In genomic region chr12:89789862-89790261, GRCh38 we compare ENCODE assay signal across 9 cellular contexts.
DNase-seq lines count a peak whose midpoint lies in the region; ATAC-seq and TF ChIP-seq lines count a peak whose summit lies in the region.
"Had no signal": no experiment of that assay in that cellular context is flagged by ENCODE, and none has a peak within 500 bp of the region (broad histone marks: within the 10 kb centered on the region; RNA-seq: fewer than 3 reads in every experiment).

No MANE protein-coding gene starts in this region.

- no CpG with 5 or more reads among the region's 1 CpG for WGBS in H9 (ENCODE audit: extremely low coverage, insufficient read length, low lambda C conversion rate)
- WGBS in right lobe of liver (ENCODE audit: insufficient coverage, low coverage, low lambda C conversion rate, missing lambda C conversion rate), result 8% methylated on average over 1 of the region's 1 CpG
- 29 to 62% (median 43%) methylated on average over 1 of the region's 1 CpG for WGBS in stomach, 5 donors

- H2BK5ac ChIP-seq in H9 (ENCODE audit: insufficient read length, low read length), result no peak overlapping the region

- DNase-seq in H9 (no peak), MV-4-11 (lab: John Stamatoyannopoulos, UW) (peak; percentile 99), right lobe of liver (no peak), stomach (no peak), progenitor cell of endocrine pancreas (ENCODE audit: low spot score, unreplicated experiment) (no peak), DMS 273 (lab: John Stamatoyannopoulos, UW; ENCODE audit: unreplicated experiment) (no peak), DMS53 (lab: John Stamatoyannopoulos, UW) (no peak)

- TF ChIP-seq POLR2A in right lobe of liver (IDR thresholded peaks at IDR 0.05) (no peak), stomach (IDR thresholded peaks at IDR 0.05) (no peak)

- no peak overlapping the region for H3K9ac ChIP-seq in H9 (ENCODE audit: extremely low read depth, insufficient read length, low read length)

- H3K4me2 ChIP-seq in H9 (ENCODE audit: insufficient read depth, insufficient read length, low read length), result no peak overlapping the region

- TF ChIP-seq CTCF in H9 (conservative IDR thresholded peaks at IDR 0.05) (no peak), right lobe of liver (IDR thresholded peaks at IDR 0.05) (no peak), stomach (IDR thresholded peaks at IDR 0.05) (no peak), progenitor cell of endocrine pancreas (IDR thresholded peaks at IDR 0.05; ENCODE audit: unreplicated experiment) (no peak)

- TF ChIP-seq EP300 in stomach (IDR thresholded peaks at IDR 0.05), result no peak

- no peak overlapping the region for H2BK12ac ChIP-seq in H9 (ENCODE audit: insufficient read length, low read depth, low read length)

- no peaks in the 10 kb centered on the region for H3K27me3 Mint-ChIP-seq in H9 (ENCODE audit: low read depth)
- no peaks in the 10 kb centered on the region for H3K27me3 Mint-ChIP-seq in progenitor cell of endocrine pancreas
- H3K27me3 Mint-ChIP-seq: stimulated activated naive CD8-positive, alpha-beta T cell treated with anti-CD3 and anti-CD28 coated beads, Interleukin-15, Interleukin-2, amounts not matched to agents 100 ng/mL and 50 ng/mL, for 24 hours had no signal

- H3K56ac ChIP-seq in H9 (ENCODE audit: insufficient read length, low read depth, low read length), result no peak overlapping the region

- H3K79me2 ChIP-seq in H9 (ENCODE audit: insufficient read depth, low read length), result no peaks in the 10 kb centered on the region

- no peak overlapping the region for H3K14ac ChIP-seq in H9 (ENCODE audit: insufficient read depth, low read length)

- H2AK5ac ChIP-seq in H9 (ENCODE audit: insufficient read length, low read length), result no peak overlapping the region

- no peak overlapping the region for H4K5ac ChIP-seq in H9 (ENCODE audit: insufficient read length, low read depth, low read length)

- H4K20me1 ChIP-seq in H9 (ENCODE audit: control insufficient read depth, insufficient read depth, insufficient read length), result no peaks in the 10 kb centered on the region

- H3K27ac ChIP-seq in H9 (ENCODE audit: insufficient read length, low read depth, low read length) (no peak overlapping the region), right lobe of liver (no peak overlapping the region), stomach (no peak overlapping the region)

- no peak overlapping the region for H4K8ac ChIP-seq in H9 (replicated peaks; ENCODE audit: insufficient read length, low read depth, low read length)

- H3K4me3 ChIP-seq in right lobe of liver (no peak overlapping the region), stomach (no peak overlapping the region)

- H3K23ac ChIP-seq in H9 (ENCODE audit: insufficient read length, low read depth, low read length), result no peak overlapping the region

- H4K91ac ChIP-seq in H9 (ENCODE audit: insufficient read length, low read depth, low read length), result no peak overlapping the region

- H3K36me3 ChIP-seq in right lobe of liver (no peaks in the 10 kb centered on the region), stomach (no peaks in the 10 kb centered on the region)

- H2BK20ac ChIP-seq in H9 (ENCODE audit: low read depth, low read length, poor library complexity, severe bottlenecking), result no peak overlapping the region

- no peak overlapping the region for H3K27ac Mint-ChIP-seq in H9
- H3K27ac Mint-ChIP-seq in progenitor cell of endocrine pancreas, result no peak overlapping the region
- H3K27ac Mint-ChIP-seq: stimulated activated naive CD8-positive, alpha-beta T cell treated with anti-CD3 and anti-CD28 coated beads, Interleukin-15, Interleukin-2, amounts not matched to agents 100 ng/mL and 50 ng/mL, for 24 hours had no signal

- ATAC-seq in GM18498 (IDR thresholded peaks at IDR 0.05; ENCODE audit: unreplicated experiment) (peak; percentile 85), right lobe of liver (peak; percentile 47 to 78 (median 58))

- intact Hi-C loops in right lobe of liver (cut with DNase I) (no loop called here), stomach (cut with DNase I; ENCODE audit: low total_unique reads) (no loop called here)

- H2BK120ac ChIP-seq in H9 (ENCODE audit: low read depth, low read length, poor library complexity, severe bottlenecking), result no peak overlapping the region

- H3K9me3 Mint-ChIP-seq in H9, result peaks cover 22 to 23% of the 10 kb centered on the region in 2 experiments
- peaks cover 17% of the 10 kb centered on the region for H3K9me3 Mint-ChIP-seq in progenitor cell of endocrine pancreas (ENCODE audit: low read depth)

- H3K23me2 ChIP-seq in H9 (ENCODE audit: insufficient read length, low read depth, low read length, poor library complexity, severe bottlenecking), result no peaks in the 10 kb centered on the region

- no peak overlapping the region for H3K18ac ChIP-seq in H9 (ENCODE audit: insufficient read length, low read depth, low read length)

- no peaks in the 10 kb centered on the region for H3K4me1 ChIP-seq in H9 (ENCODE audit: insufficient read depth, low read length)
- H3K4me1 ChIP-seq in right lobe of liver, result no peaks in the 10 kb centered on the region
- H3K4me1 ChIP-seq in stomach, result no peaks in the 10 kb centered on the region

- peak overlapping the region; percentile 32 for H2AFZ ChIP-seq in H9 (ENCODE audit: low read length)

- H3K27me3 ChIP-seq in H9 (ENCODE audit: insufficient read depth, low read length) (no peaks in the 10 kb centered on the region), right lobe of liver (no peaks in the 10 kb centered on the region), stomach (no peaks in the 10 kb centered on the region)

- no peaks in the 10 kb centered on the region for H3K4me1 Mint-ChIP-seq in H9
- H3K4me1 Mint-ChIP-seq in progenitor cell of endocrine pancreas (ENCODE audit: low read depth), result no peaks in the 10 kb centered on the region

- H3K4me3 Mint-ChIP-seq in H9 (no peak overlapping the region), progenitor cell of endocrine pancreas (ENCODE audit: low read depth) (no peak overlapping the region)
- H3K4me3 Mint-ChIP-seq: stimulated activated naive CD8-positive, alpha-beta T cell treated with anti-CD3 and anti-CD28 coated beads, Interleukin-15, Interleukin-2, amounts not matched to agents 100 ng/mL and 50 ng/mL, for 24 hours had no signal

- no peaks in the 10 kb centered on the region for H3K79me1 ChIP-seq in H9 (ENCODE audit: insufficient read depth, low read depth, low read length, poor library complexity, severe bottlenecking)

- H3T11ph ChIP-seq in H9 (ENCODE audit: low read length), result no peak overlapping the region

- H3K9me3 ChIP-seq in H9 (ENCODE audit: control insufficient read depth, low read depth, low read length) (peaks cover 4% of the 10 kb centered on the region), right lobe of liver (no peaks in the 10 kb centered on the region), stomach (peaks cover 6 to 11% (median 10%) of the 10 kb centered on the region in 4 donors)

- no peak overlapping the region for H3K4ac ChIP-seq in H9 (ENCODE audit: low read depth, low read length)

- peaks cover 6 to 20% (median 20%) of the 10 kb centered on the region in 3 experiments; a peak in 5 of 7 replicates for H3K36me3 Mint-ChIP-seq in H9 (ENCODE audit: insufficient read depth in 1 of 3, low read depth in 3 of 3)
- peaks cover 4% of the 10 kb centered on the region for H3K36me3 Mint-ChIP-seq in progenitor cell of endocrine pancreas (ENCODE audit: insufficient read depth)

- H2BK15ac ChIP-seq in H9 (ENCODE audit: low read depth, low read length), result no peak overlapping the region
